11 cellular contexts compared by ENCODE assay signal in genomic region chr19:39797083-39797482, GRCh38. TPM values are rescaled to one million over a fixed set of nuclear protein-coding genes. Genes with fewer than 3 reads are reported as not detected.
"Had no signal": no experiment of that assay in that cellular context is flagged by ENCODE, and none has a peak within 500 bp of the region (broad histone marks: within the 10 kb centered on the region; RNA-seq: fewer than 3 reads in every experiment).

No MANE protein-coding gene starts in this region.

- H3K9me3 ChIP-seq: HAP-1 had no signal

- H3K36me3 ChIP-seq: HAP-1 had no signal

- H3K27ac Mint-ChIP-seq: HFFc6 had no signal

- DNase-seq: GM23248, GOT3, H7, H9, HCEC 1CT, HFFc6 had no signal

- H3K4me3 Mint-ChIP-seq: HFFc6 had no signal

- H3K4me3 ChIP-seq: GM23248, HAP-1 had no signal

- FAIRE-seq: H1, H54 had no signal

- H3K27ac ChIP-seq: GM23248 had no signal

- H2AFZ ChIP-seq: GM23248 had no signal

- H3K4me1 ChIP-seq: HAP-1 had no signal

- H3K9me3 Mint-ChIP-seq: H9, HFFc6 had no signal

- ATAC-seq: HCT116 had no signal

RNA-seq across cellular contexts. Expression of gene LEUTX, which starts 18.4 kb away (rescaled TPM):
- total RNA-seq: GM23248, H1, H4, H7, H9, HFFc6 had no signal
- polyA plus RNA-seq: GM23248, H1 had no signal

RNA-seq across cellular contexts. Expression of gene CLC, which starts 59.3 kb away (rescaled TPM):
- total RNA-seq: GM23248, H7, HFFc6 had no signal
- polyA plus RNA-seq: GM23248 had no signal
